In genomic region chr9:15178621-15179020, GRCh38 we compare ENCODE assay signal across 17 cellular contexts.
A peak's percentile ranks its signal among the peaks of the same experiment; 100 is the strongest.
DNase-seq lines count a peak whose midpoint lies in the region; TF ChIP-seq lines count a peak whose summit lies in the region.
"Had no signal": no experiment of that assay in that cellular context is flagged by ENCODE, and none has a peak within 500 bp of the region (broad histone marks: within the 10 kb centered on the region; RNA-seq: fewer than 3 reads in every experiment).

No MANE protein-coding gene starts in this region.

- DNase-seq in DMS 273 treated with DMSO at 0.1 percent for 48 hours (lab: John Stamatoyannopoulos, UW) (peak; percentile 95), NCI-H2171 (lab: John Stamatoyannopoulos, UW) (peak; percentile 53), NCI-H82 (lab: John Stamatoyannopoulos, UW) (peak; percentile 87), glutamatergic neuron (no peak), endothelial cell (ENCODE audit: low spot score) (no peak), NOMO-1 treated with DMSO at 0.1 percent for 48 hours (lab: John Stamatoyannopoulos, UW; ENCODE audit: unreplicated experiment) (no peak)
- DNase-seq in activated naive CD4-positive, alpha-beta T cell treated with anti-CD3 and anti-CD28 coated beads for 36 hours: no peak
- DNase-seq: BE2C; COR-L47; GF-D8; IMR-90; NCI-H1105 treated with DMSO at 0.1 percent for 48 hours; NCI-H2081 treated with DMSO at 0.1 percent for 48 hours; NCI-H526; NK-92 treated with Interleukin-12 subunit alpha and Interleukin-12 subunit beta, amount 100 ng/mL, for 24 hours; SJCRH30; T-helper 1 cell had no signal

- TF ChIP-seq CTCF in glutamatergic neuron (IDR thresholded peaks at IDR 0.05; ENCODE audit: partially characterized antibody, unreplicated experiment) (no peak), endothelial cell (IDR thresholded peaks at IDR 0.05; ENCODE audit: unreplicated experiment) (no peak)

- H3K4me3 Mint-ChIP-seq in glutamatergic neuron (ENCODE audit: unreplicated experiment): peak overlapping the region; percentile 14
- H3K4me3 Mint-ChIP-seq in endothelial cell (ENCODE audit: unreplicated experiment): no peak overlapping the region
- H3K4me3 Mint-ChIP-seq in activated naive CD4-positive, alpha-beta T cell treated with anti-CD3 and anti-CD28 coated beads for 36 hours: no peak overlapping the region

- CTCF ChIA-PET in activated naive CD4-positive, alpha-beta T cell treated with anti-CD3 and anti-CD28 coated beads for 36 hours (lab: Charles Lee): no interaction called here

- H3K36me3 Mint-ChIP-seq in glutamatergic neuron (ENCODE audit: unreplicated experiment) (no peaks in the 10 kb centered on the region), endothelial cell (ENCODE audit: low read depth, unreplicated experiment) (no peaks in the 10 kb centered on the region)
- H3K36me3 Mint-ChIP-seq in activated naive CD4-positive, alpha-beta T cell treated with anti-CD3 and anti-CD28 coated beads for 36 hours (ENCODE audit: low read depth): peaks cover 36% of the 10 kb centered on the region

- H3K9me3 Mint-ChIP-seq in glutamatergic neuron (ENCODE audit: unreplicated experiment) (peaks cover 7% of the 10 kb centered on the region), endothelial cell (ENCODE audit: unreplicated experiment) (no peaks in the 10 kb centered on the region)
- no peaks in the 10 kb centered on the region for H3K9me3 Mint-ChIP-seq in activated naive CD4-positive, alpha-beta T cell treated with anti-CD3 and anti-CD28 coated beads for 36 hours

- intact Hi-C loops in activated naive CD4-positive, alpha-beta T cell treated with anti-CD3 and anti-CD28 coated beads for 36 hours (cut with micrococcal nuclease): no loop called here

- H3K27ac Mint-ChIP-seq in glutamatergic neuron (ENCODE audit: unreplicated experiment) (peak overlapping the region; percentile 88), endothelial cell (ENCODE audit: unreplicated experiment) (no peak overlapping the region)
- H3K27ac Mint-ChIP-seq in activated naive CD4-positive, alpha-beta T cell treated with anti-CD3 and anti-CD28 coated beads for 36 hours: no peak overlapping the region

- H3K4me1 Mint-ChIP-seq in glutamatergic neuron (ENCODE audit: low read depth, unreplicated experiment) (peaks cover 41% of the 10 kb centered on the region), endothelial cell (ENCODE audit: unreplicated experiment) (no peaks in the 10 kb centered on the region)
- peaks cover 25% of the 10 kb centered on the region for H3K4me1 Mint-ChIP-seq in activated naive CD4-positive, alpha-beta T cell treated with anti-CD3 and anti-CD28 coated beads for 36 hours (ENCODE audit: low read depth)

- peaks cover 6% of the 10 kb centered on the region for H3K27me3 Mint-ChIP-seq in glutamatergic neuron (ENCODE audit: unreplicated experiment)
- no peaks in the 10 kb centered on the region for H3K27me3 Mint-ChIP-seq in endothelial cell (ENCODE audit: unreplicated experiment)
- no peaks in the 10 kb centered on the region for H3K27me3 Mint-ChIP-seq in activated naive CD4-positive, alpha-beta T cell treated with anti-CD3 and anti-CD28 coated beads for 36 hours (ENCODE audit: low read depth)

Comparison
In these comparisons a context has a peak if more than half of its experiments do, and no peak if none do; other contexts are left out.
1. DNase-seq: peak in DMS 273 treated with DMSO at 0.1 percent for 48 hours (single experiment), NCI-H2171 (single experiment) and NCI-H82 (single experiment); none in glutamatergic neuron (single experiment), endothelial cell (single experiment), NOMO-1 treated with DMSO at 0.1 percent for 48 hours (single experiment) and activated naive CD4-positive, alpha-beta T cell treated with anti-CD3 and anti-CD28 coated beads for 36 hours (single experiment).